ENCODE assay signal across 20 cellular contexts in genomic region chr12:85814116-85814515, GRCh38. TPM values are rescaled to one million over a fixed set of nuclear protein-coding genes. Genes with fewer than 3 reads are reported as not detected.
DNase-seq lines count a peak whose midpoint lies in the region; FAIRE-seq and TF ChIP-seq lines count a peak whose summit lies in the region.
"Had no signal": no experiment of that assay in that cellular context is flagged by ENCODE, and none has a peak within 500 bp of the region (broad histone marks: within the 10 kb centered on the region; RNA-seq: fewer than 3 reads in every experiment).

No MANE protein-coding gene starts in this region.

- H3K4me3 ChIP-seq in kidney (ENCODE audit: low read length in 2 of 2) = no peak overlapping the region
- H3K4me3 ChIP-seq: Peyer's patch had no signal

- no peaks in the 10 kb centered on the region for H3K4me1 ChIP-seq in kidney (ENCODE audit: control insufficient read depth in 1 of 2, insufficient read depth in 1 of 2, low read depth in 1 of 2, low read length in 2 of 2)
- H3K4me1 ChIP-seq: BE2C, Peyer's patch had no signal

- H3K9me3 ChIP-seq in kidney (ENCODE audit: control insufficient read depth in 1 of 2, low read length in 2 of 2) = no peaks in the 10 kb centered on the region
- H3K9me3 ChIP-seq: BE2C, Peyer's patch had no signal

- TF ChIP-seq CTCF in 22Rv1 (IDR thresholded peaks at IDR 0.05) (peak; percentile 39), kidney (IDR thresholded peaks at IDR 0.05; ENCODE audit: borderline replicate concordance, extremely low read depth, insufficient read depth) (no peak)

- no peak for FAIRE-seq in kidney (lab: Jason Lieb, UNC)
- FAIRE-seq: D721Med, H1 had no signal

- H3K36me3 ChIP-seq in kidney (ENCODE audit: control insufficient read depth in 1 of 2, insufficient read depth in 2 of 2, low read length in 2 of 2) = no peaks in the 10 kb centered on the region
- H3K36me3 ChIP-seq: BE2C, Peyer's patch had no signal

- no peak overlapping the region for H3K9ac ChIP-seq in kidney (ENCODE audit: low read length in 2 of 2)

- H3K27ac ChIP-seq in 22Rv1 = no peak overlapping the region
- no peak overlapping the region for H3K27ac ChIP-seq in kidney (ENCODE audit: low read depth in 2 of 2, low read length in 2 of 2)
- H3K27ac ChIP-seq: Peyer's patch had no signal

- DNase-seq in COR-L47 (lab: John Stamatoyannopoulos, UW) (peak; percentile 98), NCI-H146 (lab: John Stamatoyannopoulos, UW) (peak; percentile 91), NCI-H748 (lab: John Stamatoyannopoulos, UW; ENCODE audit: unreplicated experiment) (peak; percentile 87), NCI-H1048 (lab: John Stamatoyannopoulos, UW) (no peak), OCI-M1 (lab: John Stamatoyannopoulos, UW) (no peak), SW480 (ENCODE audit: low spot score) (no peak), kidney (no peak)
- DNase-seq: BE2C; CD4-positive, alpha-beta memory T cell; IMR-90; Kasumi-1; MM.1S; NCI-H1436 treated with DMSO at 0.1 percent for 48 hours; NCI-H774; Peyer's patch had no signal

- intact Hi-C loops in kidney (cut with DNase I) = no loop called here

RNA-seq across cellular contexts. Expression of gene RASSF9, which starts 22.1 kb away (rescaled TPM):
- total RNA-seq in kidney = 10.1 TPM
- 1.0 TPM for polyA plus RNA-seq in kidney (ENCODE audit: insufficient read depth, low read depth, low replicate concordance)
- total RNA-seq: CD4-positive, alpha-beta memory T cell had no signal
- polyA plus RNA-seq: CD4-positive, alpha-beta memory T cell had no signal

RNA-seq across cellular contexts. Expression of gene NTS, which starts 60.0 kb away (rescaled TPM):
- total RNA-seq in kidney = 0.82 TPM
- 0.54 TPM for polyA plus RNA-seq in kidney (ENCODE audit: insufficient read depth, low read depth, low replicate concordance)
- total RNA-seq: CD4-positive, alpha-beta memory T cell; HT-29; IMR-90; Right ventricle myocardium inferior had no signal
- polyA plus RNA-seq: CD4-positive, alpha-beta memory T cell; IMR-90 had no signal

Comparison
In these comparisons a context has a peak if more than half of its experiments do, and no peak if none do; other contexts are left out.
1. DNase-seq: peak in COR-L47 (single experiment), NCI-H146 (single experiment) and NCI-H748 (single experiment); none in NCI-H1048 (single experiment), OCI-M1 (single experiment), SW480 (single experiment) and kidney (single experiment).